1 cellular context compared by ENCODE assay signal in the genomic region with DNA sequence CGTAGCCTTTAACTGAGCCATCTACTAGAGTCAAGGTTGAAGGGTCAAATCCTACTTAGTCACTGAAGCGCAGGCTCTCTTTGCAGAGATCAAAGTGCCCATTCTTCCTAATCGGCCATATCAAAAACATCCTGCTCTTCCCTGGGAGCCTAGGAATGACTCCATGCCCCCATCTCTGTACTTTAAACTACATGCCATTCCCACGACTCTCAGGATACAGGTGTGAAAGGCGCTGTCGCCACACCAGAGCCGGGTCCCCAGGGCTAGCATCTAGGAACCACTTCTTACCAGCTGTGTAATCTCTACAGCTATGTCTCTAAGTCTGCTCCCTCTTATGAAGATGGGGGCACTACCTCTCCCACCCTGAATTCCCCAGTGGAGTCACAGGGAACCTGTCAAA.
TF ChIP-seq lines count a peak whose summit lies in the region.

No MANE protein-coding gene starts in this region.

TF ChIP-seq in GM23338, 12 proteins besides CTCF, POLR2A, EP300 and RAD21 (continued from another document):
- TF ChIP-seq, protein P1, sequence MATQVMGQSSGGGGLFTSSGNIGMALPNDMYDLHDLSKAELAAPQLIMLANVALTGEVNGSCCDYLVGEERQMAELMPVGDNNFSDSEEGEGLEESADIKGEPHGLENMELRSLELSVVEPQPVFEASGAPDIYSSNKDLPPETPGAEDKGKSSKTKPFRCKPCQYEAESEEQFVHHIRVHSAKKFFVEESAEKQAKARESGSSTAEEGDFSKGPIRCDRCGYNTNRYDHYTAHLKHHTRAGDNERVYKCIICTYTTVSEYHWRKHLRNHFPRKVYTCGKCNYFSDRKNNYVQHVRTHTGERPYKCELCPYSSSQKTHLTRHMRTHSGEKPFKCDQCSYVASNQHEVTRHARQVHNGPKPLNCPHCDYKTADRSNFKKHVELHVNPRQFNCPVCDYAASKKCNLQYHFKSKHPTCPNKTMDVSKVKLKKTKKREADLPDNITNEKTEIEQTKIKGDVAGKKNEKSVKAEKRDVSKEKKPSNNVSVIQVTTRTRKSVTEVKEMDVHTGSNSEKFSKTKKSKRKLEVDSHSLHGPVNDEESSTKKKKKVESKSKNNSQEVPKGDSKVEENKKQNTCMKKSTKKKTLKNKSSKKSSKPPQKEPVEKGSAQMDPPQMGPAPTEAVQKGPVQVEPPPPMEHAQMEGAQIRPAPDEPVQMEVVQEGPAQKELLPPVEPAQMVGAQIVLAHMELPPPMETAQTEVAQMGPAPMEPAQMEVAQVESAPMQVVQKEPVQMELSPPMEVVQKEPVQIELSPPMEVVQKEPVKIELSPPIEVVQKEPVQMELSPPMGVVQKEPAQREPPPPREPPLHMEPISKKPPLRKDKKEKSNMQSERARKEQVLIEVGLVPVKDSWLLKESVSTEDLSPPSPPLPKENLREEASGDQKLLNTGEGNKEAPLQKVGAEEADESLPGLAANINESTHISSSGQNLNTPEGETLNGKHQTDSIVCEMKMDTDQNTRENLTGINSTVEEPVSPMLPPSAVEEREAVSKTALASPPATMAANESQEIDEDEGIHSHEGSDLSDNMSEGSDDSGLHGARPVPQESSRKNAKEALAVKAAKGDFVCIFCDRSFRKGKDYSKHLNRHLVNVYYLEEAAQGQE (IDR thresholded peaks at IDR 0.05; ENCODE audit: unreplicated experiment) = no peak
- TF ChIP-seq POLR2AphosphoS5 (IDR thresholded peaks at IDR 0.05; ENCODE audit: low read depth) = no peak
- TF ChIP-seq, protein P2, sequence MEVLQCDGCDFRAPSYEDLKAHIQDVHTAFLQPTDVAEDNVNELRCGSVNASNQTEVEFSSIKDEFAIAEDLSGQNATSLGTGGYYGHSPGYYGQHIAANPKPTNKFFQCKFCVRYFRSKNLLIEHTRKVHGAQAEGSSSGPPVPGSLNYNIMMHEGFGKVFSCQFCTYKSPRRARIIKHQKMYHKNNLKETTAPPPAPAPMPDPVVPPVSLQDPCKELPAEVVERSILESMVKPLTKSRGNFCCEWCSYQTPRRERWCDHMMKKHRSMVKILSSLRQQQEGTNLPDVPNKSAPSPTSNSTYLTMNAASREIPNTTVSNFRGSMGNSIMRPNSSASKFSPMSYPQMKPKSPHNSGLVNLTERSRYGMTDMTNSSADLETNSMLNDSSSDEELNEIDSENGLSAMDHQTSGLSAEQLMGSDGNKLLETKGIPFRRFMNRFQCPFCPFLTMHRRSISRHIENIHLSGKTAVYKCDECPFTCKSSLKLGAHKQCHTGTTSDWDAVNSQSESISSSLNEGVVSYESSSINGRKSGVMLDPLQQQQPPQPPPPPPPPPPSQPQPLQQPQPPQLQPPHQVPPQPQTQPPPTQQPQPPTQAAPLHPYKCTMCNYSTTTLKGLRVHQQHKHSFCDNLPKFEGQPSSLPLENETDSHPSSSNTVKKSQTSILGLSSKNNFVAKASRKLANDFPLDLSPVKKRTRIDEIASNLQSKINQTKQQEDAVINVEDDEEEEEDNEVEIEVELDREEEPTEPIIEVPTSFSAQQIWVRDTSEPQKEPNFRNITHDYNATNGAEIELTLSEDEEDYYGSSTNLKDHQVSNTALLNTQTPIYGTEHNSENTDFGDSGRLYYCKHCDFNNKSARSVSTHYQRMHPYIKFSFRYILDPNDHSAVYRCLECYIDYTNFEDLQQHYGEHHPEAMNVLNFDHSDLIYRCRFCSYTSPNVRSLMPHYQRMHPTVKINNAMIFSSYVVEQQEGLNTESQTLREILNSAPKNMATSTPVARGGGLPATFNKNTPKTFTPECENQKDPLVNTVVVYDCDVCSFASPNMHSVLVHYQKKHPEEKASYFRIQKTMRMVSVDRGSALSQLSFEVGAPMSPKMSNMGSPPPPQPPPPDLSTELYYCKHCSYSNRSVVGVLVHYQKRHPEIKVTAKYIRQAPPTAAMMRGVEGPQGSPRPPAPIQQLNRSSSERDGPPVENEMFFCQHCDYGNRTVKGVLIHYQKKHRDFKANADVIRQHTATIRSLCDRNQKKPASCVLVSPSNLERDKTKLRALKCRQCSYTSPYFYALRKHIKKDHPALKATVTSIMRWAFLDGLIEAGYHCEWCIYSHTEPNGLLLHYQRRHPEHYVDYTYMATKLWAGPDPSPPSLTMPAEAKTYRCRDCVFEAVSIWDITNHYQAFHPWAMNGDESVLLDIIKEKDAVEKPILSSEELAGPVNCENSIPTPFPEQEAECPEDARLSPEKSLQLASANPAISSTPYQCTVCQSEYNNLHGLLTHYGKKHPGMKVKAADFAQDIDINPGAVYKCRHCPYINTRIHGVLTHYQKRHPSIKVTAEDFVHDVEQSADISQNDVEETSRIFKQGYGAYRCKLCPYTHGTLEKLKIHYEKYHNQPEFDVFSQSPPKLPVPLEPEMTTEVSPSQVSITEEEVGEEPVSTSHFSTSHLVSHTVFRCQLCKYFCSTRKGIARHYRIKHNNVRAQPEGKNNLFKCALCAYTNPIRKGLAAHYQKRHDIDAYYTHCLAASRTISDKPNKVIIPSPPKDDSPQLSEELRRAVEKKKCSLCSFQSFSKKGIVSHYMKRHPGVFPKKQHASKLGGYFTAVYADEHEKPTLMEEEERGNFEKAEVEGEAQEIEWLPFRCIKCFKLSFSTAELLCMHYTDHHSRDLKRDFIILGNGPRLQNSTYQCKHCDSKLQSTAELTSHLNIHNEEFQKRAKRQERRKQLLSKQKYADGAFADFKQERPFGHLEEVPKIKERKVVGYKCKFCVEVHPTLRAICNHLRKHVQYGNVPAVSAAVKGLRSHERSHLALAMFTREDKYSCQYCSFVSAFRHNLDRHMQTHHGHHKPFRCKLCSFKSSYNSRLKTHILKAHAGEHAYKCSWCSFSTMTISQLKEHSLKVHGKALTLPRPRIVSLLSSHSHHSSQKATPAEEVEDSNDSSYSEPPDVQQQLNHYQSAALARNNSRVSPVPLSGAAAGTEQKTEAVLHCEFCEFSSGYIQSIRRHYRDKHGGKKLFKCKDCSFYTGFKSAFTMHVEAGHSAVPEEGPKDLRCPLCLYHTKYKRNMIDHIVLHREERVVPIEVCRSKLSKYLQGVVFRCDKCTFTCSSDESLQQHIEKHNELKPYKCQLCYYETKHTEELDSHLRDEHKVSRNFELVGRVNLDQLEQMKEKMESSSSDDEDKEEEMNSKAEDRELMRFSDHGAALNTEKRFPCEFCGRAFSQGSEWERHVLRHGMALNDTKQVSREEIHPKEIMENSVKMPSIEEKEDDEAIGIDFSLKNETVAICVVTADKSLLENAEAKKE (CRISPR knock-in tag; IDR thresholded peaks at IDR 0.05) = no peak
- no peak for TF ChIP-seq ZNF331 (CRISPR knock-in tag; IDR thresholded peaks at IDR 0.05; ENCODE audit: low read depth)
- no peak for TF ChIP-seq ZNF114 (CRISPR knock-in tag; IDR thresholded peaks at IDR 0.05)
- no peak for TF ChIP-seq CREB1 (CRISPR knock-in tag; IDR thresholded peaks at IDR 0.05; ENCODE audit: low read depth)
- TF ChIP-seq NANOG (IDR thresholded peaks at IDR 0.05; ENCODE audit: borderline replicate concordance) = no peak
- TF ChIP-seq JUNB (IDR thresholded peaks at IDR 0.05; ENCODE audit: unreplicated experiment) = no peak
